8 cellular contexts compared by ENCODE assay signal in genomic region chr11:107799245-107799859, GRCh38. TPM values are rescaled to one million over a fixed set of nuclear protein-coding genes. Genes with fewer than 3 reads are reported as not detected.
DNase-seq lines count a peak whose midpoint lies in the region; ATAC-seq and TF ChIP-seq lines count a peak whose summit lies in the region.

No MANE protein-coding gene starts in this region.

- H3K27me3 ChIP-seq in DND-41 (ENCODE audit: insufficient read depth, low read length, poor library complexity) (no peaks in the 10 kb centered on the region), uterus (no peaks in the 10 kb centered on the region)

- intact Hi-C loops in uterus (cut with DNase I; ENCODE audit: low total_unique reads) = no loop called here

- no peaks in the 10 kb centered on the region for H3K79me2 ChIP-seq in DND-41 (ENCODE audit: insufficient read depth, low read length)

- H3K9me3 ChIP-seq in DND-41 (ENCODE audit: insufficient read depth, low read length, severe bottlenecking) (no peaks in the 10 kb centered on the region), uterus (no peaks in the 10 kb centered on the region)

- no peak overlapping the region for H2AFZ ChIP-seq in DND-41 (ENCODE audit: low read depth, low read length)

- no peaks in the 10 kb centered on the region for H3K4me1 ChIP-seq in DND-41 (ENCODE audit: insufficient read depth, low read length)
- H3K4me1 ChIP-seq in uterus = no peaks in the 10 kb centered on the region

- H4K20me1 ChIP-seq in DND-41 (ENCODE audit: insufficient read depth, low read length) = no peaks in the 10 kb centered on the region

- H3K4me3 ChIP-seq in DND-41 (ENCODE audit: low read depth in 1 of 2, low read length in 2 of 2) (no peak overlapping the region), uterus (no peak overlapping the region)

- peak; percentile 84 for TF ChIP-seq CTCF in DND-41 (IDR thresholded peaks at IDR 0.05; ENCODE audit: borderline replicate concordance, extremely low read depth, low read length, poor library complexity, severe bottlenecking)
- peak; percentile 63 to 91 (median 80) for TF ChIP-seq CTCF in uterus (IDR thresholded peaks at IDR 0.05)

- H3K27ac ChIP-seq in DND-41 (ENCODE audit: low read length) (no peak overlapping the region), uterus (no peak overlapping the region)

- no peaks in the 10 kb centered on the region for H3K36me3 ChIP-seq in DND-41 (ENCODE audit: insufficient read depth, low read length)
- no peaks in the 10 kb centered on the region for H3K36me3 ChIP-seq in uterus

- ATAC-seq in DND-41 (ENCODE audit: insufficient read depth, low read depth) = peak; percentile 73
- peak; percentile 85 for ATAC-seq in GM21381 (IDR thresholded peaks at IDR 0.05; ENCODE audit: unreplicated experiment)

- TF ChIP-seq POLR2A in uterus (IDR thresholded peaks at IDR 0.05) = no peak

- DNase-seq in DND-41 (peak; percentile 61), HUDEP-2 (lab: John Stamatoyannopoulos, UW; ENCODE audit: unreplicated experiment in 76 of 76) (peak in 53 of 76 experiments; percentile 1 to 61 (median 20)), RPMI7951 (ENCODE audit: low read depth) (peak; percentile 65), globus pallidus (ENCODE audit: low spot score) (peak; percentile 42), pons (ENCODE audit: low spot score) (peak; percentile 67), uterus (peak; percentile 68 to 71)
- DNase-seq in activated gamma-delta T cell treated with anti-CD3 and anti-CD28 coated beads, Interleukin-2, amount 50 U/mL, for 16 hours (ENCODE audit: low read depth) = peak; percentile 42

- H3K4me2 ChIP-seq in DND-41 (ENCODE audit: insufficient read depth, low read length) = no peak overlapping the region

- H3K9ac ChIP-seq in DND-41 (ENCODE audit: low read depth, low read length) = no peak overlapping the region

RNA-seq across cellular contexts. Expression of gene SLC35F2, which starts 59.2 kb away (rescaled TPM):
- total RNA-seq in RPMI7951 (2014; rRNA removed; shearing (Covaris generic)) = 36.5 and 43.5 TPM in 2 replicates
- total RNA-seq in uterus = 10 to 100 TPM in 1 of 4 donors, 1 to 10 TPM in 3; 5.4 to 34.9 (median 6.2) TPM
